ENCODE assay signal across 23 cellular contexts in genomic region chr1:167947733-167948132, GRCh38. TPM values are rescaled to one million over a fixed set of nuclear protein-coding genes. Genes with fewer than 3 reads are reported as not detected.
"Had no signal": no experiment of that assay in that cellular context is flagged by ENCODE, and none has a peak within 500 bp of the region (broad histone marks: within the 10 kb centered on the region; RNA-seq: fewer than 3 reads in every experiment).

No MANE protein-coding gene starts in this region.

- DNase-seq: activated CD4-positive, alpha-beta T cell treated with anti-CD3 and anti-CD28 coated beads, Interleukin-2, amount 10 ng/mL, durations not matched to agents 7 days and 5 days; activated CD8-positive, alpha-beta memory T cell treated with anti-CD3 and anti-CD28 coated beads, Interleukin-2, amount 50 U/mL, for 4 hours; activated naive CD8-positive, alpha-beta T cell treated with anti-CD3 and anti-CD28 coated beads, Interleukin-2, amount 10 ng/mL, durations not matched to agents 7 days and 5 days; activated T-cell treated with anti-CD3 and anti-CD28 coated beads, Interleukin-2, amount 50 U/mL, for 48 hours; amygdala; body of pancreas; central memory CD4-positive, alpha-beta T cell; colonic mucosa; endodermal cell; foreskin fibroblast; hypothalamus; islet precursor cell; midbrain; T-cell; T-helper 9 cell; uterus had no signal

- H3K4me1 Mint-ChIP-seq: neural crest cell had no signal

- H3K27ac Mint-ChIP-seq: activated CD4-positive, alpha-beta T cell treated with anti-CD3 and anti-CD28 coated beads, Interleukin-2, amount 10 ng/mL, durations not matched to agents 7 days and 5 days; activated naive CD8-positive, alpha-beta T cell treated with anti-CD3 and anti-CD28 coated beads, Interleukin-2, amount 10 ng/mL, durations not matched to agents 7 days and 5 days; T-cell had no signal

- ATAC-seq: body of pancreas, T-cell had no signal

- H3K9me3 ChIP-seq: body of pancreas, colonic mucosa, prostate gland, right atrium auricular region, tibial nerve, uterus had no signal

- H3K4me3 Mint-ChIP-seq: activated CD4-positive, alpha-beta T cell treated with anti-CD3 and anti-CD28 coated beads, Interleukin-2, amount 10 ng/mL, durations not matched to agents 7 days and 5 days; activated naive CD8-positive, alpha-beta T cell treated with anti-CD3 and anti-CD28 coated beads, Interleukin-2, amount 10 ng/mL, durations not matched to agents 7 days and 5 days; endodermal cell; neural crest cell; stimulated activated naive CD8-positive, alpha-beta T cell treated with anti-CD3 and anti-CD28 coated beads, Interleukin-15, Interleukin-2, amounts not matched to agents 100 ng/mL and 50 ng/mL, for 24 hours had no signal

- H3K27me3 Mint-ChIP-seq: activated CD4-positive, alpha-beta T cell treated with anti-CD3 and anti-CD28 coated beads, Interleukin-2, amount 10 ng/mL, durations not matched to agents 7 days and 5 days; activated naive CD8-positive, alpha-beta T cell treated with anti-CD3 and anti-CD28 coated beads, Interleukin-2, amount 10 ng/mL, durations not matched to agents 7 days and 5 days; stimulated activated naive CD8-positive, alpha-beta T cell treated with anti-CD3 and anti-CD28 coated beads, Interleukin-15, Interleukin-2, amounts not matched to agents 100 ng/mL and 50 ng/mL, for 24 hours; T-cell had no signal

RNA-seq across cellular contexts. Expression of gene ADCY10, which starts 33.8 kb away (rescaled TPM):
- total RNA-seq: lung microvascular endothelial cell, myocyte, neural crest cell, tibial nerve had no signal
